8 cellular contexts compared by ENCODE assay signal in genomic region chr4:6782147-6782845, GRCh38. TPM values are rescaled to one million over a fixed set of nuclear protein-coding genes. Genes with fewer than 3 reads are reported as not detected.
DNase-seq lines count a peak whose midpoint lies in the region; ATAC-seq and TF ChIP-seq lines count a peak whose summit lies in the region.

TSS of gene KIAA0232 (plus strand) at chr4:6782727. CDS start at chr4:6824454, 41,727 bp downstream.

- H3K27me3 Mint-ChIP-seq in activated T-helper 2 cell treated with anti-CD3 and anti-CD28 coated beads, Interferon-gamma antibody, Interleukin-2, Interleukin-4, amounts not matched to agents 10 μg/mL and 5 μg/mL and 100 μg/mL, durations not matched to agents 14 hours and 24 hours and 36 hours (ENCODE audit: low read depth) = no peaks in the 10 kb centered on the region
- peaks cover 21% of the 10 kb centered on the region for H3K27me3 Mint-ChIP-seq in nephron (ENCODE audit: low read depth)

- H3K27ac ChIP-seq in RWPE2 (ENCODE audit: poor library complexity, severe bottlenecking) = peak within 1 kb of the TSS; percentile 79

- DNase-seq in EH (ENCODE audit: low read depth) = peak; percentile 88
- DNase-seq in GOT3 (lab: John Stamatoyannopoulos, UW) = peak; percentile 75
- peak; percentile 91 for DNase-seq in LoVo (ENCODE audit: low spot score)
- DNase-seq in RWPE2 (ENCODE audit: low spot score) = peak; percentile 89
- DNase-seq in activated T-helper 2 cell treated with anti-CD3 and anti-CD28 coated beads, Interferon-gamma antibody, Interleukin-2, Interleukin-4, amounts not matched to agents 10 μg/mL and 5 μg/mL and 100 μg/mL, durations not matched to agents 14 hours and 24 hours and 36 hours (ENCODE audit: low spot score) = peak; percentile 88
- peak; percentile 94 for DNase-seq in fibroblast of pulmonary artery (ENCODE audit: low read depth)
- peak; percentile 92 for DNase-seq in stimulated activated naive CD8-positive, alpha-beta T cell treated with anti-CD3 and anti-CD28 coated beads, Interleukin-15, Interleukin-2, amounts not matched to agents 100 U/mL and 50 U/mL, for 24 hours

- peak within 1 kb of the TSS; percentile 91 for H3K4me3 ChIP-seq in RWPE2 (ENCODE audit: severe bottlenecking)
- H3K4me3 ChIP-seq in fibroblast of pulmonary artery (replicated peaks; ENCODE audit: low read depth, low read length) = peak within 1 kb of the TSS; percentile 88

- H3K36me3 ChIP-seq in RWPE2 (ENCODE audit: low read depth) = peaks cover 16% of the 10 kb centered on the region

- no peaks in the 10 kb centered on the region for H3K9me3 ChIP-seq in RWPE2 (ENCODE audit: severe bottlenecking)

- H3K27me3 ChIP-seq in RWPE2 (ENCODE audit: insufficient read depth, poor library complexity, severe bottlenecking) = no peaks in the 10 kb centered on the region

- H3K36me3 Mint-ChIP-seq in activated T-helper 2 cell treated with anti-CD3 and anti-CD28 coated beads, Interferon-gamma antibody, Interleukin-2, Interleukin-4, amounts not matched to agents 10 μg/mL and 5 μg/mL and 100 μg/mL, durations not matched to agents 14 hours and 24 hours and 36 hours (ENCODE audit: low read depth) = peaks cover 2% of the 10 kb centered on the region
- peaks cover 7% of the 10 kb centered on the region for H3K36me3 Mint-ChIP-seq in nephron (ENCODE audit: low read depth)

- ATAC-seq in RWPE2 (ENCODE audit: low read depth) = peak; percentile 75
- peak; percentile 83 for ATAC-seq in stimulated activated naive CD8-positive, alpha-beta T cell treated with anti-CD3 and anti-CD28 coated beads, Interleukin-15, Interleukin-2, amounts not matched to agents 100 U/mL and 50 U/mL, for 24 hours

- peaks cover 5% of the 10 kb centered on the region for H3K4me1 ChIP-seq in RWPE2 (ENCODE audit: insufficient read depth, poor library complexity, severe bottlenecking)

- peaks cover 55% of the 10 kb centered on the region for H3K4me1 Mint-ChIP-seq in activated T-helper 2 cell treated with anti-CD3 and anti-CD28 coated beads, Interferon-gamma antibody, Interleukin-2, Interleukin-4, amounts not matched to agents 10 μg/mL and 5 μg/mL and 100 μg/mL, durations not matched to agents 14 hours and 24 hours and 36 hours (ENCODE audit: low read depth)
- H3K4me1 Mint-ChIP-seq in nephron = peaks cover 24% of the 10 kb centered on the region

- H3K4me3 Mint-ChIP-seq in activated T-helper 2 cell treated with anti-CD3 and anti-CD28 coated beads, Interferon-gamma antibody, Interleukin-2, Interleukin-4, amounts not matched to agents 10 μg/mL and 5 μg/mL and 100 μg/mL, durations not matched to agents 14 hours and 24 hours and 36 hours (ENCODE audit: low read depth) = peak within 1 kb of the TSS; percentile 78
- H3K4me3 Mint-ChIP-seq in nephron = peak within 1 kb of the TSS; percentile 89 to 94 (median 93)

- H3K9me3 Mint-ChIP-seq in activated T-helper 2 cell treated with anti-CD3 and anti-CD28 coated beads, Interferon-gamma antibody, Interleukin-2, Interleukin-4, amounts not matched to agents 10 μg/mL and 5 μg/mL and 100 μg/mL, durations not matched to agents 14 hours and 24 hours and 36 hours = no peaks in the 10 kb centered on the region
- H3K9me3 Mint-ChIP-seq in nephron = no peaks in the 10 kb centered on the region

- TF ChIP-seq CTCF in RWPE2 (IDR thresholded peaks at IDR 0.05; ENCODE audit: poor library complexity, severe bottlenecking) (no peak), fibroblast of pulmonary artery (IDR thresholded peaks at IDR 0.05; ENCODE audit: low read length, missing control alignments) (no peak), nephron (IDR thresholded peaks at IDR 0.05; ENCODE audit: unreplicated experiment in 3 of 3) (no peak)

- intact Hi-C loops in activated T-helper 2 cell treated with anti-CD3 and anti-CD28 coated beads, Interferon-gamma antibody, Interleukin-2, Interleukin-4, amounts not matched to agents 10 μg/mL and 5 μg/mL and 100 μg/mL, durations not matched to agents 14 hours and 24 hours and 36 hours (cut with micrococcal nuclease) = loop anchor here (1.0 to 5.0 kb wide), 7 partner anchors 73 to 286 kb away; partner anchors contain the start of genes GRPEL1, MRFAP1L1 and TBC1D14

- H3K27ac Mint-ChIP-seq in activated T-helper 2 cell treated with anti-CD3 and anti-CD28 coated beads, Interferon-gamma antibody, Interleukin-2, Interleukin-4, amounts not matched to agents 10 μg/mL and 5 μg/mL and 100 μg/mL, durations not matched to agents 14 hours and 24 hours and 36 hours = peak within 1 kb of the TSS; percentile 75
- peak within 1 kb of the TSS; percentile 44 to 88 (median 71) for H3K27ac Mint-ChIP-seq in nephron

RNA-seq across cellular contexts. Expression of gene KIAA0232, which starts in this region (rescaled TPM):
- 13.6 and 15.9 TPM in 2 replicates for total RNA-seq in activated T-helper 2 cell treated with anti-CD3 and anti-CD28 coated beads, Interferon-gamma antibody, Interleukin-2, Interleukin-4, amounts not matched to agents 10 μg/mL and 5 μg/mL and 100 μg/mL, durations not matched to agents 14 hours and 24 hours and 36 hours

Comparison
In these comparisons a context has a peak if more than half of its experiments do, and no peak if none do; other contexts are left out.
1. Peak in every context shown above with its lines: DNase-seq, ATAC-seq, H3K4me3 ChIP-seq and H3K27ac ChIP-seq.